12 cellular contexts compared by ENCODE assay signal in the genomic region with DNA sequence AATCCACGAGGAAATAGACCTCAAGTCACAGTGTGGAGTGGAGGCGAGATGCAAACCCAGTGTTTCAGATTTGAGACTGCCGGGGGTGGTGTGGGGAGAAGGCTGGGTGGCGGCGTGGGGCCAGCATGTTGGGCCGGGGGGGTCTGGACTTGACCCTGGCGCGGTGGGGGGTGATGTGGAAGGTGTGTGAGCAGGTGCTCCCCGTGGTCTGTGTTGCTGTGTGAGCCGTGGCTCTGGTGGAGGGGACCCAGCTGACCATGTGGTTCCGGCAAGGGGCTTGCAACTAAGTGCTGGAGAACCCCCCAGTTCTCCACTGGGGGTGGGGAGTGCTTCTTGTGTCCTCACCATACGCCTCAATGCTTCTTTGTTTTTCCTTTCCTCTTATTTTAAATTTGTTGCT. TPM values are rescaled to one million over a fixed set of nuclear protein-coding genes. Genes with fewer than 3 reads are reported as not detected.
DNase-seq lines count a peak whose midpoint lies in the region; TF ChIP-seq lines count a peak whose summit lies in the region.
"Had no signal": no experiment of that assay in that cellular context is flagged by ENCODE, and none has a peak within 500 bp of the region (broad histone marks: within the 10 kb centered on the region; RNA-seq: fewer than 3 reads in every experiment).

No MANE protein-coding gene starts in this region.

- H3K27me3 ChIP-seq in GM23248 (replicated peaks; ENCODE audit: insufficient read depth): no peaks in the 10 kb centered on the region
- no peaks in the 10 kb centered on the region for H3K27me3 ChIP-seq in rectal smooth muscle tissue (ENCODE audit: control insufficient read depth, insufficient read depth, low read length)
- no peaks in the 10 kb centered on the region for H3K27me3 ChIP-seq in osteoblast (ENCODE audit: insufficient read depth, low read length)

- TF ChIP-seq CTCF in VCaP (conservative IDR thresholded peaks at IDR 0.05) (no peak), endothelial cell (IDR thresholded peaks at IDR 0.05; ENCODE audit: unreplicated experiment) (no peak), osteoblast (IDR thresholded peaks at IDR 0.05; ENCODE audit: extremely low read depth, low read depth, low read length) (no peak)

- peaks cover 14% of the 10 kb centered on the region for H3K27me3 Mint-ChIP-seq in endothelial cell (ENCODE audit: unreplicated experiment)

- H3K79me2 ChIP-seq in GM23248 (ENCODE audit: insufficient read depth) (peaks cover 100% of the 10 kb centered on the region), osteoblast (ENCODE audit: insufficient read depth, low read length) (peaks cover 100% of the 10 kb centered on the region)

- H3K4me2 ChIP-seq in GM23248 (ENCODE audit: unreplicated experiment) (no peak overlapping the region), osteoblast (ENCODE audit: insufficient read depth, low read length) (no peak overlapping the region)

- no peaks in the 10 kb centered on the region for H3K36me3 ChIP-seq in GM23248 (ENCODE audit: low read depth)
- no peaks in the 10 kb centered on the region for H3K36me3 ChIP-seq in rectal smooth muscle tissue (ENCODE audit: control insufficient read depth, insufficient read depth, low read length)
- H3K36me3 ChIP-seq in osteoblast (ENCODE audit: insufficient read depth, low read length): peaks cover 7% of the 10 kb centered on the region

- peaks cover 71% of the 10 kb centered on the region for H3K4me1 Mint-ChIP-seq in endothelial cell (ENCODE audit: unreplicated experiment)

- no peak overlapping the region for H3K9ac ChIP-seq in GM23248
- H3K9ac ChIP-seq in rectal smooth muscle tissue (ENCODE audit: low read length): no peak overlapping the region

- in situ Hi-C loops in GM23248 (cut with MboI): no loop called here

- H3K9me2 ChIP-seq in GM23248 (ENCODE audit: insufficient read depth): no peaks in the 10 kb centered on the region

- H3K4me1 ChIP-seq in GM23248 (ENCODE audit: insufficient read depth) (peaks cover 57% of the 10 kb centered on the region), rectal smooth muscle tissue (ENCODE audit: control insufficient read depth, insufficient read depth, low read length) (peaks cover 46% of the 10 kb centered on the region), osteoblast (ENCODE audit: insufficient read depth, low read length) (peaks cover 49% of the 10 kb centered on the region)

- H3K9me3 Mint-ChIP-seq in endothelial cell (ENCODE audit: unreplicated experiment): no peaks in the 10 kb centered on the region

- H3K27ac ChIP-seq in GM23248: peak overlapping the region; percentile 45; the same call in 1 of the 2 replicates
- peak overlapping the region; percentile 44 for H3K27ac ChIP-seq in VCaP
- peak overlapping the region; percentile 30 for H3K27ac ChIP-seq in rectal smooth muscle tissue (ENCODE audit: low read depth, low read length)
- no peak overlapping the region for H3K27ac ChIP-seq in osteoblast (ENCODE audit: low read depth, low read length)

- peak overlapping the region; percentile 98 for H3K27ac Mint-ChIP-seq in endothelial cell (ENCODE audit: unreplicated experiment)

- H3K36me3 Mint-ChIP-seq in endothelial cell (ENCODE audit: low read depth, unreplicated experiment): peaks cover 2% of the 10 kb centered on the region

- H3F3A ChIP-seq in GM23248 (ENCODE audit: insufficient read depth): peaks cover 48% of the 10 kb centered on the region

- H3K4me3 ChIP-seq in GM23248 (no peak overlapping the region), rectal smooth muscle tissue (ENCODE audit: low read length) (no peak overlapping the region), osteoblast (ENCODE audit: insufficient read depth, low read length) (no peak overlapping the region)
- H3K4me3 ChIP-seq: mucosa of descending colon, skin epidermis had no signal

- peaks cover 67% of the 10 kb centered on the region for H4K20me1 ChIP-seq in GM23248 (ENCODE audit: insufficient read depth)
- peaks cover 95% of the 10 kb centered on the region for H4K20me1 ChIP-seq in osteoblast (ENCODE audit: insufficient read depth, low read length)

- WGBS in GM23248 (ENCODE audit: low coverage in 1 of 2, low lambda C conversion rate in 2 of 2, missing lambda C conversion rate in 2 of 2), 2 experiments: 89 to 93% methylated on average over 7 to 12 of the region's 12 CpGs

- H3K9me3 ChIP-seq in GM23248 (ENCODE audit: low read depth): no peaks in the 10 kb centered on the region
- no peaks in the 10 kb centered on the region for H3K9me3 ChIP-seq in osteoblast (ENCODE audit: low read depth, low read length)
- H3K9me3 ChIP-seq: mucosa of descending colon had no signal

- H3K4me3 Mint-ChIP-seq in endothelial cell (ENCODE audit: unreplicated experiment): no peak overlapping the region

- DNase-seq in GM23248: no peak
- DNase-seq in endothelial cell (ENCODE audit: low spot score): no peak
- DNase-seq in osteoblast (ENCODE audit: insufficient read length, low spot score, missing footprints): no peak
- DNase-seq in SW 1271 (lab: John Stamatoyannopoulos, UW): no peak
- DNase-seq in HCEC 1CT: no peak
- DNase-seq: activated CD4-positive, CD25-positive, alpha-beta regulatory T cell; amniotic stem cell; mucosa of descending colon; NCI-H2227 treated with DMSO at 0.1 percent for 48 hours had no signal

- H2AFZ ChIP-seq in GM23248: no peak overlapping the region
- H2AFZ ChIP-seq in osteoblast (ENCODE audit: low read length): no peak overlapping the region

RNA-seq across cellular contexts. Expression of a gene that starts 25.8 kb away (rescaled TPM):
- 53.7 and 68.3 TPM in 2 replicates for total RNA-seq in GM23248 (2014; rRNA removed; shearing (Covaris generic))
- 25.2 and 30.9 TPM in 2 replicates for polyA plus RNA-seq in GM23248 (2016; fragmentation: Nextera tagmentation; extraction: Ambion mirVana)
- total RNA-seq in endothelial cell (ENCODE audit: unreplicated experiment) (350 TPM), osteoblast (61.6 and 70.9 TPM in 2 replicates)
